In genomic region chr17:81511550-81511799, GRCh38 we compare ENCODE assay signal across 8 cellular contexts.
DNase-seq lines count a peak whose midpoint lies in the region; ATAC-seq and TF ChIP-seq lines count a peak whose summit lies in the region.

No MANE protein-coding gene starts in this region.

- ATAC-seq in GM21576 (IDR thresholded peaks at IDR 0.05; ENCODE audit: unreplicated experiment) (no peak), HG03520 (IDR thresholded peaks at IDR 0.05; ENCODE audit: unreplicated experiment) (no peak)

- DNase-seq in SK-N-MC (ENCODE audit: low read depth, low spot score) (no peak), fibroblast of peridontal ligament (ENCODE audit: extremely low read depth) (peak; percentile 57), HEK293T (ENCODE audit: extremely low spot score) (no peak)
- DNase-seq in activated CD4-positive, alpha-beta T cell treated with anti-CD3 and anti-CD28 coated beads for 4 hours: no peak

- H3K4me3 ChIP-seq in GM12875 (ENCODE audit: low read depth, low read length) (peak overlapping the region; percentile 61), SK-N-MC (peak overlapping the region; percentile 92), rectal smooth muscle tissue (ENCODE audit: low read length) (peak overlapping the region; percentile 95)

- CTCF ChIA-PET in HEK293T (lab: Yijun Ruan, JAX): interaction anchor here (1.0 kb wide), 1 partner anchor 115 kb away, joined by 3 read pairs; no protein-coding TSS in a partner anchor

- peaks cover 37% of the 10 kb centered on the region for H3K36me3 ChIP-seq in SK-N-MC (ENCODE audit: insufficient read depth, low read length)
- H3K36me3 ChIP-seq in rectal smooth muscle tissue (ENCODE audit: control insufficient read depth, insufficient read depth, low read length): peaks cover 36% of the 10 kb centered on the region

- H3K9ac ChIP-seq in SK-N-MC (ENCODE audit: insufficient read length) (peak overlapping the region; percentile 98), rectal smooth muscle tissue (ENCODE audit: low read length) (peak overlapping the region; percentile 96)

- POLR2A ChIA-PET in HEK293T (lab: Yijun Ruan, JAX): interaction anchor here (1.0 to 7.5 kb wide), 6 partner anchors 12 to 219 kb away, joined by 3 to 66 read pairs (median 8); partner anchors contain the start of gene BAHCC1

- no peaks in the 10 kb centered on the region for H3K9me3 ChIP-seq in SK-N-MC (ENCODE audit: low read depth, low read length)

- peaks cover 10% of the 10 kb centered on the region for H3K4me1 ChIP-seq in rectal smooth muscle tissue (ENCODE audit: control insufficient read depth, insufficient read depth, low read length)

- H3K27me3 ChIP-seq in rectal smooth muscle tissue (ENCODE audit: control insufficient read depth, insufficient read depth, low read length): no peaks in the 10 kb centered on the region

- TF ChIP-seq CTCF in GM12875 (IDR thresholded peaks at IDR 0.05; ENCODE audit: borderline replicate concordance, insufficient read depth, low read depth, low read length): no peak

- H3K27ac ChIP-seq in SK-N-MC: 0 out of 2 replicates have a peak overlapping the region, but pooled peaks have one; percentile 0
- H3K27ac ChIP-seq in rectal smooth muscle tissue (ENCODE audit: low read depth, low read length): peak overlapping the region; percentile 95

TF ChIP-seq in HEK293T, 16 proteins besides CTCF, POLR2A, EP300 and RAD21:
- TF ChIP-seq FOXM1 (IDR thresholded peaks at IDR 0.05; ENCODE audit: borderline replicate concordance): no peak
- TF ChIP-seq L3MBTL2 (conservative IDR thresholded peaks at IDR 0.05): no peak
- no peak for TF ChIP-seq ELF4 (IDR thresholded peaks at IDR 0.05)
- TF ChIP-seq SUZ12 (IDR thresholded peaks at IDR 0.05): no peak
- no peak for TF ChIP-seq HDGF (IDR thresholded peaks at IDR 0.05; ENCODE audit: borderline replicate concordance)
